11 cellular contexts compared by ENCODE assay signal in the genomic region with DNA sequence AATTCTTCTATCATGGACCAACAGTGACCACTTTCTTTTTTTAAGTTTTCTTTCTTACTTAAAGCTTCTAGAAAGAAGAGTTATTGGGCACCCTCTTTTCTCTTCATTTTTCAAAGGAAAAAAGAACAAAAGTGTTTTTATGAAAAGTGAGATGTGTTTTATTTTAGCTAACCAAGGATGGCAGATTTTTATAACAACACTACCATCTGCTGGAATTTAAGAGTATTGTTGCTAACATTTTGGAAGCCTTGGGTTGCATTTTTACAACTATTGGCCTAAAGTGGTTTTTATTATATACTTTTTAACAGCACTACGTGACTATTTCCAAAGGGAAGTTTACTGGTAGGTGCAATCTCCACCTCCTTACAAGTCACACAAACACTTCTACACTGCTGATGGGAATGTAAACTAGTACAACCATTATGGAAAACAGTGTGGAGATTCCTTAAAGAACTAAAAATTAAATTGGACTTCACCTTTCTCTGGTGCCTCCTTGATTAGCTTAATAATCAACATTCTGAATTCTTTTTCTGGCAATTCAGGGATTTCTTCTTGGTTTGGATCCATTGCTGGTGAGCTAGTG.
DNase-seq lines count a peak whose midpoint lies in the region; ATAC-seq and TF ChIP-seq lines count a peak whose summit lies in the region.
"Had no signal": no experiment of that assay in that cellular context is flagged by ENCODE, and none has a peak within 500 bp of the region (broad histone marks: within the 10 kb centered on the region; RNA-seq: fewer than 3 reads in every experiment).

No MANE protein-coding gene starts in this region.

- no peak overlapping the region for H2AK9ac ChIP-seq in IMR-90 (replicated peaks; ENCODE audit: low read depth, low read length, poor library complexity)

- no peak overlapping the region for H2BK20ac ChIP-seq in IMR-90 (ENCODE audit: low read depth, low read length)

- no peak overlapping the region for H2AFZ ChIP-seq in IMR-90 (replicated peaks; ENCODE audit: low read length, poor library complexity)
- H2AFZ ChIP-seq in neural progenitor cell (replicated peaks): no peak overlapping the region

- no peaks in the 10 kb centered on the region for H3K79me1 ChIP-seq in IMR-90 (ENCODE audit: low read depth in 1 of 2, low read length in 2 of 2)

- CTCF ChIA-PET in IMR-90 (lab: Yijun Ruan, JAX): no interaction called here

- TF ChIP-seq RAD21 in IMR-90 (IDR thresholded peaks at IDR 0.05; ENCODE audit: low read length): peak; percentile 61

- no peak overlapping the region for H3K4me3 ChIP-seq in IMR-90 (ENCODE audit: insufficient read depth, low read depth, low read length)
- H3K4me3 ChIP-seq in brain microvascular endothelial cell (ENCODE audit: low read depth, low read length): no peak overlapping the region
- no peak overlapping the region for H3K4me3 ChIP-seq in neural progenitor cell

- no peak overlapping the region for H4K91ac ChIP-seq in IMR-90 (ENCODE audit: insufficient read depth, low read depth, low read length)

- no peaks in the 10 kb centered on the region for H3K79me2 ChIP-seq in neural progenitor cell (ENCODE audit: low read depth)

- no peaks in the 10 kb centered on the region for H3K36me3 ChIP-seq in IMR-90 (ENCODE audit: control insufficient read depth, insufficient read depth, low read length)
- no peaks in the 10 kb centered on the region for H3K36me3 ChIP-seq in brain microvascular endothelial cell (replicated peaks)
- H3K36me3 ChIP-seq in neural progenitor cell: no peaks in the 10 kb centered on the region

- H3K4me3 Mint-ChIP-seq in neural progenitor cell: no peak overlapping the region
- H3K4me3 Mint-ChIP-seq: activated naive CD4-positive, alpha-beta T cell treated with anti-CD3 and anti-CD28 coated beads for 36 hours had no signal

- no peaks in the 10 kb centered on the region for H4K20me1 ChIP-seq in IMR-90 (ENCODE audit: insufficient read depth, low read length)
- H4K20me1 ChIP-seq in neural progenitor cell (ENCODE audit: low read depth): no peaks in the 10 kb centered on the region

- POLR2A ChIA-PET in IMR-90 (lab: Charles Lee; ENCODE audit: unreplicated experiment): no interaction called here

- H3K27me3 Mint-ChIP-seq in neural progenitor cell (ENCODE audit: insufficient read depth, low read depth): peaks cover 5% of the 10 kb centered on the region

- no peak overlapping the region for H3K18ac ChIP-seq in IMR-90 (ENCODE audit: low read depth, low read length)

- WGBS in IMR-90 (ENCODE audit: extremely low coverage in 2 of 2, insufficient read length in 1 of 2), 2 experiments: no CpG with 5 or more reads among the region's 1 CpG

- dilution Hi-C loops in IMR-90 (cut with HindIII; ENCODE audit: low sequenced_read_pairs, unreplicated experiment): no loop called here

- H3K27ac ChIP-seq in IMR-90 (ENCODE audit: insufficient read depth, low read length): no peak overlapping the region
- H3K27ac ChIP-seq in brain microvascular endothelial cell: no peak overlapping the region
- H3K27ac ChIP-seq in neural progenitor cell: no peak overlapping the region

- no peak overlapping the region for H3K14ac ChIP-seq in IMR-90 (replicated peaks; ENCODE audit: low read depth, low read length)

- peaks cover under 1% of the 10 kb centered on the region for H3K4me1 Mint-ChIP-seq in neural progenitor cell

- H2AK5ac ChIP-seq in IMR-90 (ENCODE audit: low read depth, low read length): no peak overlapping the region

- DNase-seq in EL (peak; percentile 35), IMR-90 (peak; percentile 23), brain microvascular endothelial cell (no peak), neural progenitor cell (ENCODE audit: low spot score) (no peak)
- no peak for DNase-seq in stimulated activated CD4-positive, alpha-beta T cell treated with anti-CD3 and anti-CD28 coated beads, Interleukin-4, amount 100 ng/mL, for 24 hours
- no peak for DNase-seq in stimulated activated naive CD8-positive, alpha-beta T cell treated with anti-CD3 and anti-CD28 coated beads, Interleukin-15, Interleukin-2, amounts not matched to agents 100 U/mL and 50 U/mL, for 24 hours
- DNase-seq: activated naive CD4-positive, alpha-beta T cell treated with anti-CD3 and anti-CD28 coated beads for 36 hours; NCI-H1048; T-helper 1 cell had no signal

- H2BK5ac ChIP-seq in IMR-90 (ENCODE audit: low read depth, low read length, poor library complexity, severe bottlenecking): no peak overlapping the region

- H3K36me3 Mint-ChIP-seq in neural progenitor cell: peaks cover 2% of the 10 kb centered on the region

- H3K9me3 Mint-ChIP-seq in neural progenitor cell: peaks cover 14% of the 10 kb centered on the region

- no peaks in the 10 kb centered on the region for H3K9me1 ChIP-seq in IMR-90 (ENCODE audit: insufficient read depth, low read length)

- no peak for ATAC-seq in IMR-90 (ENCODE audit: low read depth)
- ATAC-seq in GM21576 (IDR thresholded peaks at IDR 0.05; ENCODE audit: unreplicated experiment): no peak
- ATAC-seq in HG03520 (IDR thresholded peaks at IDR 0.05; ENCODE audit: unreplicated experiment): no peak
- ATAC-seq in stimulated activated naive CD8-positive, alpha-beta T cell treated with anti-CD3 and anti-CD28 coated beads, Interleukin-15, Interleukin-2, amounts not matched to agents 100 U/mL and 50 U/mL, for 24 hours: no peak

- no peak overlapping the region for H2BK120ac ChIP-seq in IMR-90 (ENCODE audit: low read depth, low read length)

- no peak overlapping the region for H3K23ac ChIP-seq in IMR-90 (ENCODE audit: low read depth, low read length)

- in situ Hi-C loops in IMR-90 (cut with MboI; ENCODE audit: low sequenced_read_pairs) (no loop called here), brain microvascular endothelial cell (cut with HindIII; ENCODE audit: low pct_ligation_motif_present, low sequenced_read_pairs) (no loop called here)

- H3K27ac Mint-ChIP-seq in neural progenitor cell: no peak overlapping the region
- H3K27ac Mint-ChIP-seq: activated naive CD4-positive, alpha-beta T cell treated with anti-CD3 and anti-CD28 coated beads for 36 hours had no signal

- no peak overlapping the region for H4K5ac ChIP-seq in IMR-90 (ENCODE audit: low read depth, low read length)

- H2BK15ac ChIP-seq in IMR-90 (ENCODE audit: low read depth, low read length): no peak overlapping the region

- H3K9me3 ChIP-seq in IMR-90 (ENCODE audit: control insufficient read depth, insufficient read depth, low read length) (no peaks in the 10 kb centered on the region), neural progenitor cell (ENCODE audit: low read depth) (no peaks in the 10 kb centered on the region)

- no peaks in the 10 kb centered on the region for H3K27me3 ChIP-seq in IMR-90 (ENCODE audit: control insufficient read depth, insufficient read depth, low read length)
- no peaks in the 10 kb centered on the region for H3K27me3 ChIP-seq in brain microvascular endothelial cell (replicated peaks)
- no peaks in the 10 kb centered on the region for H3K27me3 ChIP-seq in neural progenitor cell

- H3K56ac ChIP-seq in IMR-90 (ENCODE audit: extremely low read depth, insufficient read depth, low read length): no peak overlapping the region

- BruUV-seq in IMR-90 (replicated peaks; lab: Mats Ljungman, UMichigan): no TSS peak

- no peak overlapping the region for H3K4me2 ChIP-seq in IMR-90 (ENCODE audit: low read depth, low read length)
- H3K4me2 ChIP-seq in neural progenitor cell: no peak overlapping the region

- intact Hi-C loops in IMR-90 (cut with micrococcal nuclease): loop anchor here (1.0 to 5.0 kb wide), 2 partner anchors 151 to 487 kb away; no protein-coding TSS in a partner anchor

- TF ChIP-seq CTCF in IMR-90 (conservative IDR thresholded peaks at IDR 0.05; ENCODE audit: low read depth, low read length) (peak; percentile 46), brain microvascular endothelial cell (IDR thresholded peaks at IDR 0.05; ENCODE audit: low read depth, low read length, missing control alignments) (peak; percentile 3), neural progenitor cell (IDR thresholded peaks at IDR 0.05) (peak; percentile 39)

- no peak for TF ChIP-seq POLR2A in IMR-90 (IDR thresholded peaks at IDR 0.05; ENCODE audit: low read depth, low read length)

- H3K4me1 ChIP-seq in IMR-90 (ENCODE audit: control insufficient read depth, insufficient read depth, low read length) (no peaks in the 10 kb centered on the region), neural progenitor cell (no peaks in the 10 kb centered on the region)

- H3K4ac ChIP-seq in IMR-90 (ENCODE audit: low read depth, low read length): no peak overlapping the region

- H3K9ac ChIP-seq in IMR-90 (ENCODE audit: low read depth, low read length): no peak overlapping the region
- no peak overlapping the region for H3K9ac ChIP-seq in neural progenitor cell

- no peak overlapping the region for H4K8ac ChIP-seq in IMR-90 (ENCODE audit: low read depth in 2 of 2, low read length in 2 of 2)

- no peaks in the 10 kb centered on the region for H3F3A ChIP-seq in neural progenitor cell (ENCODE audit: low read depth)

TF ChIP-seq in IMR-90, 13 proteins besides CTCF, POLR2A, EP300 and RAD21:
- TF ChIP-seq RFX5 (IDR thresholded peaks at IDR 0.05; ENCODE audit: low read depth, low read length) (no peak), SMC3 (IDR thresholded peaks at IDR 0.05; ENCODE audit: low read depth, low read length) (peak; percentile 48; the same call in 1 of the 2 replicates)

Comparison
In these comparisons a context has a peak if more than half of its experiments do, and no peak if none do; other contexts are left out.
1. DNase-seq: peak in EL (single experiment) and IMR-90 (single experiment); none in brain microvascular endothelial cell (single experiment), neural progenitor cell (single experiment), stimulated activated CD4-positive, alpha-beta T cell treated with anti-CD3 and anti-CD28 coated beads, Interleukin-4, amount 100 ng/mL, for 24 hours (single experiment) and stimulated activated naive CD8-positive, alpha-beta T cell treated with anti-CD3 and anti-CD28 coated beads, Interleukin-15, Interleukin-2, amounts not matched to agents 100 U/mL and 50 U/mL, for 24 hours (single experiment).
2. Peak in every context shown above with its lines, with median percentiles within 50 percentile points of each other: CTCF ChIP-seq.